Comparison of ENCODE assay signal across 1 cellular context in genomic region chr14:105471823-105472495, GRCh38.
TF ChIP-seq lines count a peak whose summit lies in the region.

No MANE protein-coding gene starts in this region.

TF ChIP-seq in neural cell, 6 proteins besides CTCF, POLR2A, EP300 and RAD21 (continued from another document):
- TF ChIP-seq REST (IDR thresholded peaks at IDR 0.05; ENCODE audit: borderline replicate concordance) (no peak), POLR2AphosphoS5 (IDR thresholded peaks at IDR 0.05) (no peak), TAF1 (IDR thresholded peaks at IDR 0.05; ENCODE audit: low read depth) (no peak), EZH2 (IDR thresholded peaks at IDR 0.05; ENCODE audit: borderline replicate concordance, insufficient read depth, low read length, poor library complexity, severe bottlenecking) (no peak)
